In genomic region chr16:28277537-28278388, GRCh38 we compare ENCODE assay signal across 8 cellular contexts. TPM values are rescaled to one million over a fixed set of nuclear protein-coding genes. Genes with fewer than 3 reads are reported as not detected.
A peak's percentile ranks its signal among the peaks of the same experiment; 100 is the strongest.
DNase-seq lines count a peak whose midpoint lies in the region; ATAC-seq, FAIRE-seq and TF ChIP-seq lines count a peak whose summit lies in the region.

No MANE protein-coding gene starts in this region.

- H3K4me3 ChIP-seq in KMS-11 (IDR thresholded peaks at IDR 0.05; ENCODE audit: insufficient read depth, low read depth, low read length), result no peak overlapping the region

- peak overlapping the region; percentile 86 for H3K4me3 Mint-ChIP-seq in natural killer cell
- peak overlapping the region; percentile 60 for H3K4me3 Mint-ChIP-seq in stimulated activated memory B cell treated with anti-CD40 and anti-IgM and Interleukin-4, amounts not matched to agents 10 μg/mL and 1 μg/mL and 100 μg/mL, for 72 hours

- peak overlapping the region; percentile 34; the same call in 1 of the 2 replicates for H3K9ac ChIP-seq in KMS-11

- H3K79me2 ChIP-seq in KMS-11 (ENCODE audit: insufficient read depth, low read depth), result no peaks in the 10 kb centered on the region

- peak; percentile 74 for DNase-seq in EL
- DNase-seq in RCC 7860 (ENCODE audit: low spot score), result peak; percentile 44
- peak; percentile 70 to 79 for DNase-seq in activated T-helper 1 cell treated with anti-CD3 and anti-CD28 coated beads, Interleukin-2, amount 50 U/mL, for 16 hours (ENCODE audit: low read depth in 1 of 2, low spot score in 1 of 2)
- DNase-seq in fibroblast of peridontal ligament (ENCODE audit: extremely low read depth), result peak; percentile 72
- DNase-seq in natural killer cell, result peak; percentile 84

- peaks cover 16 to 41% of the 10 kb centered on the region in 2 donors for H3K4me1 Mint-ChIP-seq in natural killer cell
- H3K4me1 Mint-ChIP-seq in stimulated activated memory B cell treated with anti-CD40 and anti-IgM and Interleukin-4, amounts not matched to agents 10 μg/mL and 1 μg/mL and 100 μg/mL, for 72 hours, result peaks cover 18% of the 10 kb centered on the region

- TF ChIP-seq CTCF in KMS-11 (conservative IDR thresholded peaks at IDR 0.05; ENCODE audit: low read depth, low read length) (peak; percentile 99), natural killer cell (IDR thresholded peaks at IDR 0.05) (peak; percentile 96)

- no peaks in the 10 kb centered on the region for H3K36me3 Mint-ChIP-seq in natural killer cell
- no peaks in the 10 kb centered on the region for H3K36me3 Mint-ChIP-seq in stimulated activated memory B cell treated with anti-CD40 and anti-IgM and Interleukin-4, amounts not matched to agents 10 μg/mL and 1 μg/mL and 100 μg/mL, for 72 hours

- peak overlapping the region; percentile 96 for H2AFZ ChIP-seq in KMS-11 (ENCODE audit: low read depth)

- no peak for FAIRE-seq in RCC 7860 (lab: Jason Lieb, UNC)

- peak overlapping the region; percentile 81 to 84 for H3K27ac Mint-ChIP-seq in natural killer cell
- peak overlapping the region; percentile 57 for H3K27ac Mint-ChIP-seq in stimulated activated memory B cell treated with anti-CD40 and anti-IgM and Interleukin-4, amounts not matched to agents 10 μg/mL and 1 μg/mL and 100 μg/mL, for 72 hours

- no peaks in the 10 kb centered on the region for H3K9me3 Mint-ChIP-seq in natural killer cell
- H3K9me3 Mint-ChIP-seq in stimulated activated memory B cell treated with anti-CD40 and anti-IgM and Interleukin-4, amounts not matched to agents 10 μg/mL and 1 μg/mL and 100 μg/mL, for 72 hours, result no peaks in the 10 kb centered on the region

- H3K27me3 Mint-ChIP-seq in natural killer cell (ENCODE audit: low read depth in 2 of 2), result peaks cover 5 to 28% of the 10 kb centered on the region in 2 donors
- H3K27me3 Mint-ChIP-seq in stimulated activated memory B cell treated with anti-CD40 and anti-IgM and Interleukin-4, amounts not matched to agents 10 μg/mL and 1 μg/mL and 100 μg/mL, for 72 hours, result peaks cover 68% of the 10 kb centered on the region

- H3K4me1 ChIP-seq in KMS-11 (ENCODE audit: low read depth, poor library complexity, severe bottlenecking), result peaks cover 4% of the 10 kb centered on the region

- H3K27ac ChIP-seq in KMS-11, result no peak overlapping the region

- ATAC-seq in natural killer cell, result peak; percentile 92 to 95 (median 94)
- peak; percentile 88 for ATAC-seq in stimulated activated memory B cell treated with anti-CD40 and anti-IgM and Interleukin-4, amounts not matched to agents 10 μg/mL and 1 μg/mL and 100 μg/mL, for 72 hours
- no peak for ATAC-seq in GM21619 (IDR thresholded peaks at IDR 0.05; ENCODE audit: unreplicated experiment)

- intact Hi-C loops in natural killer cell (cut with micrococcal nuclease), result loop anchor here (1.0 to 5.0 kb wide), 3 partner anchors 12 to 275 kb away; partner anchors contain the start of gene SGF29

- H3K27me3 ChIP-seq in KMS-11 (ENCODE audit: insufficient read depth, low read depth), result peaks cover 46% of the 10 kb centered on the region

- peak overlapping the region; percentile 93 for H3K4me2 ChIP-seq in KMS-11

- no peaks in the 10 kb centered on the region for H3K36me3 ChIP-seq in KMS-11 (ENCODE audit: insufficient read depth)

- no peaks in the 10 kb centered on the region for H4K20me1 ChIP-seq in KMS-11 (ENCODE audit: insufficient read depth)

RNA-seq across cellular contexts. Expression of gene SBK1, which starts 14.6 kb away (rescaled TPM):
- total RNA-seq in natural killer cell, result 10 to 100 TPM; 59.3 to 60.9 (median 59.8) TPM
